In genomic region chr17:64401244-64401860, GRCh38 we compare ENCODE assay signal across 29 cellular contexts. TPM values are rescaled to one million over a fixed set of nuclear protein-coding genes. Genes with fewer than 3 reads are reported as not detected.
A peak's percentile ranks its signal among the peaks of the same experiment; 100 is the strongest.
DNase-seq lines count a peak whose midpoint lies in the region; ATAC-seq and TF ChIP-seq lines count a peak whose summit lies in the region.
"Had no signal": no experiment of that assay in that cellular context is flagged by ENCODE, and none has a peak within 500 bp of the region (broad histone marks: within the 10 kb centered on the region; RNA-seq: fewer than 3 reads in every experiment).

No MANE protein-coding gene starts in this region.

- no peak for DNase-seq in stimulated activated naive CD8-positive, alpha-beta T cell treated with anti-CD3 and anti-CD28 coated beads, Interleukin-15, Interleukin-2, amounts not matched to agents 100 U/mL and 50 U/mL, for 24 hours
- no peak for DNase-seq in RWPE1 (ENCODE audit: low spot score)
- DNase-seq in mesenteric fat pad (ENCODE audit: low spot score) = peak; percentile 45
- DNase-seq in upper lobe of right lung = peak; percentile 17
- DNase-seq in MV-4-11 (lab: John Stamatoyannopoulos, UW) = no peak
- no peak for DNase-seq in Peyer's patch
- DNase-seq in NCI-H1105 treated with DMSO at 0.1 percent for 48 hours (lab: John Stamatoyannopoulos, UW) = no peak
- DNase-seq: ACHN; activated CD4-positive, alpha-beta T cell treated with anti-CD3 and anti-CD28 coated beads for 4 hours; activated gamma-delta T cell; adrenal gland; BE2C; Caco-2; DMS53; heart right ventricle; KG1; lower lobe of right lung; MM.1S; NCI-H1417; NCI-H2029 treated with DMSO at 0.1 percent for 48 hours; NCI-H526; NK-92 treated with Interleukin-12 subunit alpha and Interleukin-12 subunit beta, amount 100 ng/mL, for 24 hours; SHP77 treated with DMSO at 0.1 percent for 48 hours; small intestine; stimulated activated CD4-positive, alpha-beta T cell treated with anti-CD3 and anti-CD28 coated beads, Interleukin-1b, Interleukin-23, amount 100 ng/mL, for 48 hours; trophoblast cell had no signal

- peaks cover 13% of the 10 kb centered on the region for H3K36me3 Mint-ChIP-seq in stimulated activated naive CD8-positive, alpha-beta T cell treated with anti-CD3 and anti-CD28 coated beads, Interleukin-15, Interleukin-2, amounts not matched to agents 100 ng/mL and 50 ng/mL, for 24 hours (ENCODE audit: low read depth)
- H3K36me3 Mint-ChIP-seq: neural progenitor cell had no signal

- no peaks in the 10 kb centered on the region for H3K9me3 Mint-ChIP-seq in stimulated activated naive CD8-positive, alpha-beta T cell treated with anti-CD3 and anti-CD28 coated beads, Interleukin-15, Interleukin-2, amounts not matched to agents 100 ng/mL and 50 ng/mL, for 24 hours
- H3K9me3 Mint-ChIP-seq: activated T-cell treated with anti-CD3 and anti-CD28 coated beads, Interleukin-2, amount 50 U/mL, for 24 hours had no signal

- H3K4me1 Mint-ChIP-seq in stimulated activated naive CD8-positive, alpha-beta T cell treated with anti-CD3 and anti-CD28 coated beads, Interleukin-15, Interleukin-2, amounts not matched to agents 100 ng/mL and 50 ng/mL, for 24 hours (ENCODE audit: low read depth) = peaks cover 64% of the 10 kb centered on the region

- H3K4me1 ChIP-seq in upper lobe of right lung = peaks cover 4% of the 10 kb centered on the region
- H3K4me1 ChIP-seq in Peyer's patch = peaks cover 0 to 5% (median 0%) of the 10 kb centered on the region in 4 donors
- H3K4me1 ChIP-seq: BE2C, neural progenitor cell had no signal

- intact Hi-C loops in upper lobe of right lung (cut with DNase I) = no loop called here

- H3K27ac ChIP-seq in RWPE1 = peak overlapping the region; percentile 36
- no peak overlapping the region for H3K27ac ChIP-seq in upper lobe of right lung
- H3K27ac ChIP-seq in Peyer's patch = no peak overlapping the region
- H3K27ac ChIP-seq: lower lobe of right lung, neural progenitor cell had no signal

- POLR2A ChIA-PET in RWPE1 (lab: Yijun Ruan, JAX; ENCODE audit: low non-redundant PET) = interaction anchor here (0.6 to 0.7 kb wide), 2 partner anchors 54 to 66 kb away, joined by 3 read pairs; no protein-coding TSS in a partner anchor

- peak overlapping the region; percentile 18 for H3K4me3 Mint-ChIP-seq in stimulated activated naive CD8-positive, alpha-beta T cell treated with anti-CD3 and anti-CD28 coated beads, Interleukin-15, Interleukin-2, amounts not matched to agents 100 ng/mL and 50 ng/mL, for 24 hours
- H3K4me3 Mint-ChIP-seq: activated T-cell treated with anti-CD3 and anti-CD28 coated beads, Interleukin-2, amount 50 U/mL, for 24 hours; neural progenitor cell had no signal

- no peaks in the 10 kb centered on the region for H3K27me3 ChIP-seq in upper lobe of right lung
- no peaks in the 10 kb centered on the region for H3K27me3 ChIP-seq in Peyer's patch
- H3K27me3 ChIP-seq: adrenal gland, BE2C, heart right ventricle, neural progenitor cell had no signal

- H3K4me3 ChIP-seq in upper lobe of right lung (no peak overlapping the region), Peyer's patch (no peak overlapping the region)
- H3K4me3 ChIP-seq: adrenal gland, heart right ventricle, lower lobe of right lung, neural progenitor cell had no signal

- no peaks in the 10 kb centered on the region for H3K36me3 ChIP-seq in upper lobe of right lung
- H3K36me3 ChIP-seq in Peyer's patch = no peaks in the 10 kb centered on the region
- H3K36me3 ChIP-seq: adrenal gland, BE2C, heart right ventricle, lower lobe of right lung, neural progenitor cell had no signal

- no peak for ATAC-seq in stimulated activated naive CD8-positive, alpha-beta T cell treated with anti-CD3 and anti-CD28 coated beads, Interleukin-15, Interleukin-2, amounts not matched to agents 100 U/mL and 50 U/mL, for 24 hours
- no peak for ATAC-seq in upper lobe of right lung
- ATAC-seq: heart right ventricle, lower lobe of right lung had no signal

- H3K27me3 Mint-ChIP-seq in stimulated activated naive CD8-positive, alpha-beta T cell treated with anti-CD3 and anti-CD28 coated beads, Interleukin-15, Interleukin-2, amounts not matched to agents 100 ng/mL and 50 ng/mL, for 24 hours = no peaks in the 10 kb centered on the region
- H3K27me3 Mint-ChIP-seq: activated T-cell treated with anti-CD3 and anti-CD28 coated beads, Interleukin-2, amount 50 U/mL, for 24 hours had no signal

- TF ChIP-seq CTCF in RWPE1 (conservative IDR thresholded peaks at IDR 0.05; ENCODE audit: low read depth) (no peak), upper lobe of right lung (IDR thresholded peaks at IDR 0.05) (no peak), Peyer's patch (IDR thresholded peaks at IDR 0.05) (no peak)

- CTCF ChIA-PET in RWPE1 (lab: Yijun Ruan, JAX) = no interaction called here

- H3K9me3 ChIP-seq in upper lobe of right lung (no peaks in the 10 kb centered on the region), Peyer's patch (no peaks in the 10 kb centered on the region)
- H3K9me3 ChIP-seq: adrenal gland, BE2C, Caco-2, lower lobe of right lung had no signal

- H3K27ac Mint-ChIP-seq in stimulated activated naive CD8-positive, alpha-beta T cell treated with anti-CD3 and anti-CD28 coated beads, Interleukin-15, Interleukin-2, amounts not matched to agents 100 ng/mL and 50 ng/mL, for 24 hours = peak overlapping the region; percentile 7
- H3K27ac Mint-ChIP-seq: activated T-cell treated with anti-CD3 and anti-CD28 coated beads, Interleukin-2, amount 50 U/mL, for 24 hours; neural progenitor cell had no signal

- no peak for TF ChIP-seq POLR2A in Peyer's patch (IDR thresholded peaks at IDR 0.05)

RNA-seq across cellular contexts. Expression of gene PECAM1, which starts 10.7 kb away (rescaled TPM):
- total RNA-seq in mesenteric fat pad (367 TPM), upper lobe of right lung (631 TPM), Peyer's patch (100 to 1,000 TPM in 1 of 4 donors, 10 to 100 TPM in 2, 1 to 10 TPM in 1; 8.1 to 140 (median 33.9) TPM)

RNA-seq across cellular contexts. Expression of gene MILR1, which starts 47.6 kb away (rescaled TPM):
- 15.5 TPM for total RNA-seq in mesenteric fat pad
- 17.9 TPM for total RNA-seq in upper lobe of right lung
- total RNA-seq in Peyer's patch = 10 to 100 TPM in 1 of 4 donors, 1 to 10 TPM in 2, not detected in 1; 3.3 to 10.7 (median 5.6) TPM
- total RNA-seq: Caco-2 had no signal

Comparison
In these comparisons a context has a peak if more than half of its experiments do, and no peak if none do; other contexts are left out.
1. DNase-seq: peak in mesenteric fat pad (single experiment) and upper lobe of right lung (single experiment); none in stimulated activated naive CD8-positive, alpha-beta T cell treated with anti-CD3 and anti-CD28 coated beads, Interleukin-15, Interleukin-2, amounts not matched to agents 100 U/mL and 50 U/mL, for 24 hours (single experiment), RWPE1 (single experiment), MV-4-11 (single experiment), Peyer's patch (0 of 3) and NCI-H1105 treated with DMSO at 0.1 percent for 48 hours (single experiment).